ENCODE assay signal across 1 cellular context in genomic region chr20:36147707-36148106, GRCh38.
TF ChIP-seq lines count a peak whose summit lies in the region.

No MANE protein-coding gene starts in this region.

TF ChIP-seq in HepG2, 621 proteins besides CTCF, POLR2A, EP300 and RAD21 (continued from another document):
- TF ChIP-seq MYPOP (CRISPR knock-in tag; IDR thresholded peaks at IDR 0.05) (0 out of 2 replicates have a peak, but pooled peaks have one; percentile 57), SSRP1 (CRISPR knock-in tag; IDR thresholded peaks at IDR 0.05) (0 out of 2 replicates have a peak, but pooled peaks have one; percentile 45), DNMT3B (CRISPR knock-in tag; conservative IDR thresholded peaks at IDR 0.05) (0 out of 2 replicates have a peak, but pooled peaks have one; percentile 47), ZFYVE20 (CRISPR knock-in tag; IDR thresholded peaks at IDR 0.05; ENCODE audit: borderline replicate concordance, low read depth) (no peak), ZBTB7B (CRISPR knock-in tag; IDR thresholded peaks at IDR 0.05) (0 out of 2 replicates have a peak, but pooled peaks have one; percentile 17), ZC3H4 (CRISPR knock-in tag; IDR thresholded peaks at IDR 0.05; ENCODE audit: borderline replicate concordance) (no peak), KDM5B (CRISPR knock-in tag; IDR thresholded peaks at IDR 0.05; ENCODE audit: borderline replicate concordance) (no peak), MYC (CRISPR knock-in tag; IDR thresholded peaks at IDR 0.05; ENCODE audit: borderline replicate concordance) (no peak), ZBTB2 (CRISPR knock-in tag; IDR thresholded peaks at IDR 0.05; ENCODE audit: low read depth) (no peak), ZBTB40 (IDR thresholded peaks at IDR 0.05) (no peak), ZBTB40 (CRISPR knock-in tag; IDR thresholded peaks at IDR 0.05) (0 out of 2 replicates have a peak, but pooled peaks have one; percentile 8), ARID4A (CRISPR knock-in tag; IDR thresholded peaks at IDR 0.05; ENCODE audit: borderline replicate concordance) (0 out of 2 replicates have a peak, but pooled peaks have one; percentile 23), HBP1 (CRISPR knock-in tag; IDR thresholded peaks at IDR 0.05; ENCODE audit: low read depth) (peak; percentile 48; the same call in 1 of the 2 replicates)
TF ChIP-seq in HepG2: peak in this region for 11.
